Comparison of ENCODE assay signal across 12 cellular contexts in genomic region chr12:49223122-49223521, GRCh38. TPM values are rescaled to one million over a fixed set of nuclear protein-coding genes. Genes with fewer than 3 reads are reported as not detected.
DNase-seq lines count a peak whose midpoint lies in the region; ATAC-seq and TF ChIP-seq lines count a peak whose summit lies in the region.
"Had no signal": no experiment of that assay in that cellular context is flagged by ENCODE, and none has a peak within 500 bp of the region (broad histone marks: within the 10 kb centered on the region; RNA-seq: fewer than 3 reads in every experiment).

No MANE protein-coding gene starts in this region.

- no peak overlapping the region for H3K4me3 Mint-ChIP-seq in MCF 10A (ENCODE audit: unreplicated experiment)
- H3K4me3 Mint-ChIP-seq in activated naive CD8-positive, alpha-beta T cell treated with anti-CD3 and anti-CD28 coated beads for 36 hours, result no peak overlapping the region
- H3K4me3 Mint-ChIP-seq: activated T-helper 17 cell treated with anti-CD3 and anti-CD28 coated beads, Interleukin-2, amount 50 U/mL, for 72 hours had no signal

- H4K8ac ChIP-seq in neuronal stem cell (ENCODE audit: low read depth, low read length), result no peak overlapping the region

- H3K27ac ChIP-seq in breast epithelium (peak overlapping the region; percentile 70 to 76), dorsolateral prefrontal cortex (peak overlapping the region in 57 of 59 donors; percentile 8 to 89 (median 76)), neuronal stem cell (replicated peaks; ENCODE audit: low read length) (peak overlapping the region; percentile 16), upper lobe of left lung (peak overlapping the region; percentile 70 to 80 (median 76))

- H3K23ac ChIP-seq in neuronal stem cell (ENCODE audit: low read depth, low read length, poor library complexity), result no peak overlapping the region

- no peak overlapping the region for H3K9ac ChIP-seq in neuronal stem cell (ENCODE audit: low read depth, low read length, poor library complexity)

- no peak overlapping the region for H3K27ac Mint-ChIP-seq in MCF 10A (ENCODE audit: low read depth, unreplicated experiment)
- no peak overlapping the region for H3K27ac Mint-ChIP-seq in activated naive CD8-positive, alpha-beta T cell treated with anti-CD3 and anti-CD28 coated beads for 36 hours
- H3K27ac Mint-ChIP-seq: activated T-helper 17 cell treated with anti-CD3 and anti-CD28 coated beads, Interleukin-2, amount 50 U/mL, for 72 hours had no signal

- H3K4me1 Mint-ChIP-seq in MCF 10A (ENCODE audit: insufficient read depth, unreplicated experiment), result peaks cover 7% of the 10 kb centered on the region
- no peaks in the 10 kb centered on the region for H3K4me1 Mint-ChIP-seq in activated naive CD8-positive, alpha-beta T cell treated with anti-CD3 and anti-CD28 coated beads for 36 hours
- H3K4me1 Mint-ChIP-seq: activated T-helper 17 cell treated with anti-CD3 and anti-CD28 coated beads, Interleukin-2, amount 50 U/mL, for 72 hours had no signal

- no peak overlapping the region for H4K91ac ChIP-seq in neuronal stem cell (ENCODE audit: low read depth, low read length, poor library complexity)

- TF ChIP-seq EP300 in upper lobe of left lung (IDR thresholded peaks at IDR 0.05), result no peak

- TF ChIP-seq POLR2A in breast epithelium (IDR thresholded peaks at IDR 0.05) (no peak), upper lobe of left lung (IDR thresholded peaks at IDR 0.05) (no peak)

- no peak for ATAC-seq in upper lobe of left lung (ENCODE audit: low FRiP score in 2 of 2)
- ATAC-seq in HG03097 (IDR thresholded peaks at IDR 0.05; ENCODE audit: low FRiP score, unreplicated experiment), result no peak
- ATAC-seq: activated T-helper 17 cell treated with anti-CD3 and anti-CD28 coated beads, Interleukin-2, amount 50 U/mL, for 72 hours had no signal

- H3K27me3 Mint-ChIP-seq in MCF 10A (ENCODE audit: insufficient read depth, unreplicated experiment), result no peaks in the 10 kb centered on the region
- no peaks in the 10 kb centered on the region for H3K27me3 Mint-ChIP-seq in activated naive CD8-positive, alpha-beta T cell treated with anti-CD3 and anti-CD28 coated beads for 36 hours
- H3K27me3 Mint-ChIP-seq: activated T-helper 17 cell treated with anti-CD3 and anti-CD28 coated beads, Interleukin-2, amount 50 U/mL, for 72 hours had no signal

- H2AFZ ChIP-seq in neuronal stem cell (ENCODE audit: low read length), result peak overlapping the region; percentile 66

- CTCF ChIA-PET in MCF 10A (lab: Yijun Ruan, JAX), result interaction anchor here (0.6 to 5.7 kb wide), 4 partner anchors 11 to 165 kb away, joined by 3 to 30 read pairs (median 6); no protein-coding TSS in a partner anchor

- no peak for TF ChIP-seq CTCF in breast epithelium (IDR thresholded peaks at IDR 0.05)
- no peak for TF ChIP-seq CTCF in MCF 10A (IDR thresholded peaks at IDR 0.05; ENCODE audit: unreplicated experiment)
- no peak for TF ChIP-seq CTCF in dorsolateral prefrontal cortex (IDR thresholded peaks at IDR 0.05 in 54 of 56, conservative IDR thresholded peaks at IDR 0.05 in 2 of 56; ENCODE audit: low read depth in 1 of 56, partially characterized antibody in 56 of 56)
- TF ChIP-seq CTCF in upper lobe of left lung (IDR thresholded peaks at IDR 0.05), result no peak

- no peak overlapping the region for H2BK15ac ChIP-seq in neuronal stem cell (ENCODE audit: low read length)

- no peak overlapping the region for H3K4me3 ChIP-seq in breast epithelium
- H3K4me3 ChIP-seq in dorsolateral prefrontal cortex, result peak overlapping the region in 6 of 59 donors; percentile 9 to 23 (median 18)
- no peak overlapping the region for H3K4me3 ChIP-seq in neuronal stem cell (ENCODE audit: low read length in 2 of 2)
- H3K4me3 ChIP-seq in upper lobe of left lung, result no peak overlapping the region
- H3K4me3 ChIP-seq: MG63 had no signal

- no peaks in the 10 kb centered on the region for H3K9me3 Mint-ChIP-seq in MCF 10A (ENCODE audit: unreplicated experiment)
- H3K9me3 Mint-ChIP-seq in activated naive CD8-positive, alpha-beta T cell treated with anti-CD3 and anti-CD28 coated beads for 36 hours, result no peaks in the 10 kb centered on the region
- H3K9me3 Mint-ChIP-seq: activated T-helper 17 cell treated with anti-CD3 and anti-CD28 coated beads, Interleukin-2, amount 50 U/mL, for 72 hours had no signal

- in situ Hi-C loops in G401 (cut with HindIII; ENCODE audit: low sequenced_read_pairs), result no loop called here

- H3K27me3 ChIP-seq in breast epithelium (no peaks in the 10 kb centered on the region), dorsolateral prefrontal cortex (no peaks in the 10 kb centered on the region), neuronal stem cell (ENCODE audit: control insufficient read depth in 3 of 3, insufficient read depth in 3 of 3, low read depth in 1 of 3, low read length in 3 of 3) (no peaks in the 10 kb centered on the region), upper lobe of left lung (no peaks in the 10 kb centered on the region)
- H3K27me3 ChIP-seq: MG63 had no signal

- no peaks in the 10 kb centered on the region for H3K36me3 Mint-ChIP-seq in MCF 10A (ENCODE audit: insufficient read depth, unreplicated experiment)
- no peaks in the 10 kb centered on the region for H3K36me3 Mint-ChIP-seq in activated naive CD8-positive, alpha-beta T cell treated with anti-CD3 and anti-CD28 coated beads for 36 hours

- no peak overlapping the region for H2BK5ac ChIP-seq in neuronal stem cell (ENCODE audit: low read length)

- DNase-seq in breast epithelium (ENCODE audit: low spot score in 2 of 2) (no peak), MCF 10A (ENCODE audit: unreplicated experiment) (no peak), dorsolateral prefrontal cortex (peak in 1 of 10 donors; percentile 9), neuronal stem cell (ENCODE audit: low spot score) (no peak), upper lobe of left lung (no peak), G401 (ENCODE audit: low spot score) (no peak)
- no peak for DNase-seq in activated naive CD8-positive, alpha-beta T cell treated with anti-CD3 and anti-CD28 coated beads for 36 hours
- DNase-seq: 8988T; activated CD4-positive, alpha-beta T cell treated with anti-CD3 and anti-CD28 coated beads, Interleukin-2, amount 50 U/mL, for 1 hour had no signal

- H3K9me3 ChIP-seq in breast epithelium (no peaks in the 10 kb centered on the region), neuronal stem cell (replicated peaks in 1 of 2; ENCODE audit: control insufficient read depth in 2 of 2, insufficient read depth in 1 of 2, low read depth in 1 of 2, low read length in 2 of 2) (no peaks in the 10 kb centered on the region), upper lobe of left lung (no peaks in the 10 kb centered on the region)
- H3K9me3 ChIP-seq: MG63 had no signal

- no peak overlapping the region for H2AK5ac ChIP-seq in neuronal stem cell (ENCODE audit: low read depth, low read length)

- H2BK12ac ChIP-seq in neuronal stem cell (ENCODE audit: low read length), result no peak overlapping the region

- no peaks in the 10 kb centered on the region for H3K4me1 ChIP-seq in breast epithelium
- H3K4me1 ChIP-seq in neuronal stem cell (ENCODE audit: control insufficient read depth in 2 of 2, insufficient read depth in 1 of 2, low read depth in 1 of 2, low read length in 2 of 2), result peaks cover 6 to 8% of the 10 kb centered on the region in 2 donors
- peaks cover 0 to 29% (median 26%) of the 10 kb centered on the region in 4 donors for H3K4me1 ChIP-seq in upper lobe of left lung

- no peak overlapping the region for H3K4me2 ChIP-seq in neuronal stem cell (ENCODE audit: insufficient read depth, low read length, poor library complexity, severe bottlenecking)

- no peak overlapping the region for H3K14ac ChIP-seq in neuronal stem cell (ENCODE audit: low read length)

- no peaks in the 10 kb centered on the region for H3K79me1 ChIP-seq in neuronal stem cell (ENCODE audit: low read depth, low read length)

- no peaks in the 10 kb centered on the region for H3K36me3 ChIP-seq in breast epithelium
- H3K36me3 ChIP-seq in neuronal stem cell (replicated peaks in 1 of 2; ENCODE audit: control insufficient read depth in 2 of 2, insufficient read depth in 2 of 2, low read length in 2 of 2), result no peaks in the 10 kb centered on the region
- H3K36me3 ChIP-seq in upper lobe of left lung, result no peaks in the 10 kb centered on the region
- H3K36me3 ChIP-seq: MG63 had no signal

- intact Hi-C loops in breast epithelium (cut with DNase I; ENCODE audit: low total_unique reads), result no loop called here
- intact Hi-C loops in MCF 10A (cut with micrococcal nuclease), result no loop called here
- intact Hi-C loops in dorsolateral prefrontal cortex (cut with DNase I), result no loop called here

- no TSS peak for BruUV-seq in MCF 10A (replicated peaks; lab: Mats Ljungman, UMichigan)

- H3K4ac ChIP-seq in neuronal stem cell (ENCODE audit: low read length), result no peak overlapping the region

- no peak overlapping the region for H2BK120ac ChIP-seq in neuronal stem cell (ENCODE audit: low read depth, low read length)

- H3K18ac ChIP-seq in neuronal stem cell (ENCODE audit: low read length), result no peak overlapping the region

- POLR2A ChIA-PET in MCF 10A (lab: Yijun Ruan, JAX), result interaction anchor here (1.3 to 2.6 kb wide), 2 partner anchors 11 to 19 kb away, joined by 3 to 7 read pairs; no protein-coding TSS in a partner anchor

- WGBS in neuronal stem cell (ENCODE audit: extremely low coverage in 2 of 2, insufficient read length in 2 of 2, insufficient replicate concordance in 1 of 2), 2 donors, result no CpG with 5 or more reads among the region's 1 CpG
- 87 to 100% methylated on average over 1 of the region's 1 CpG for WGBS in upper lobe of left lung, 2 donors

RNA-seq across cellular contexts. Expression of gene TUBA1A, which starts 34.2 kb away (rescaled TPM):
- total RNA-seq in breast epithelium (100 to 1,000 TPM; 133 to 215 (median 150) TPM), MCF 10A (2022) (9.8 and 10.4 TPM in 2 replicates), dorsolateral prefrontal cortex (1,000 to 10,000 TPM in 11 of 120 experiments, 100 to 1,000 TPM in 109; 197 to 1,976 (median 609) TPM), upper lobe of left lung (100 to 1,000 TPM in 3 of 6 donors, 10 to 100 TPM in 3; 54.2 to 191 (median 122) TPM)
- polyA plus RNA-seq in neuronal stem cell (2013, experiment 1 of 2), result 1,513 TPM
- 1,492 TPM for polyA plus RNA-seq in neuronal stem cell (2013, experiment 2 of 2)
- total RNA-seq in activated naive CD8-positive, alpha-beta T cell treated with anti-CD3 and anti-CD28 coated beads for 36 hours, result 10 to 100 TPM; 54.3 to 55.0 TPM
- total RNA-seq in G401 (2014; rRNA removed; shearing (Covaris generic)), result 446 and 521 TPM in 2 replicates

RNA-seq across cellular contexts. Expression of gene TUBA1C, which starts 41.8 kb away (rescaled TPM):
- total RNA-seq in breast epithelium (100 to 1,000 TPM in 1 of 3 donors, 10 to 100 TPM in 2; 91.9 to 123 (median 97.3) TPM), MCF 10A (2022) (253 and 303 TPM in 2 replicates), dorsolateral prefrontal cortex (10 to 100 TPM in 95 of 120 experiments, 1 to 10 TPM in 25; 3.6 to 40.5 (median 14.6) TPM), upper lobe of left lung (100 to 1,000 TPM in 4 of 6 donors, 10 to 100 TPM in 2; 50.3 to 375 (median 108) TPM)
- 571 TPM for polyA plus RNA-seq in neuronal stem cell (2013, experiment 1 of 2)
- 547 TPM for polyA plus RNA-seq in neuronal stem cell (2013, experiment 2 of 2)
- 100 to 1,000 TPM; 315 to 343 TPM for total RNA-seq in activated naive CD8-positive, alpha-beta T cell treated with anti-CD3 and anti-CD28 coated beads for 36 hours
- total RNA-seq in G401 (2014; rRNA removed; shearing (Covaris generic)), result 279 and 457 TPM in 2 replicates

Comparison
In these comparisons a context has a peak if more than half of its experiments do, and no peak if none do; other contexts are left out.
1. H3K27ac ChIP-seq: peak in every context shown above with its lines; median percentile 76 in dorsolateral prefrontal cortex; 76 in upper lobe of left lung; 73 in breast epithelium; 16 in neuronal stem cell.